ENCODE assay signal across 12 cellular contexts in the genomic region with DNA sequence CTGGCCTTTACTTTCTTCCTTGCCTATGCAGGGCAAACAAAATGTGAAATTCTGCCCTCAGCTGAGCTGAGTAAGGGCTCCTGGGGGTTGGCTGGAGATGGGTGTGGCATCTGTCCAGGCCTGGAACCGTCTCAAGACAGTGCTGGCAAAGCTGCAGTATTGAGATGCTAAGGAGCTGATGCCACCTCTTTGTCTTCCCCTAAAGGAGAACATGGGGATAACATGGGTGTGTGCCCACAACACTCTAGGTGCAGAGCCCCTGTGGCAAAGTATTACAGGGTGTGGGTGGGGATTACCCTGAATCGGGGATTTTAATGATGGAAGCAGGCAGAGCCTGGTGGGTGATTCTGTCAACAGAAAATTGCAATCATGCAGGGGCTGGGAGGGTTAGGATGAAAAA. TPM values are rescaled to one million over a fixed set of nuclear protein-coding genes. Genes with fewer than 3 reads are reported as not detected.
DNase-seq lines count a peak whose midpoint lies in the region; ATAC-seq and TF ChIP-seq lines count a peak whose summit lies in the region.
"Had no signal": no experiment of that assay in that cellular context is flagged by ENCODE, and none has a peak within 500 bp of the region (broad histone marks: within the 10 kb centered on the region; RNA-seq: fewer than 3 reads in every experiment).

No MANE protein-coding gene starts in this region.

- intact Hi-C loops in dorsolateral prefrontal cortex (cut with DNase I), result loop anchor here (5.0 to 10.0 kb wide), 3 partner anchors 53 to 250 kb away; partner anchors contain the start of genes HYI (in 1 of the 2) and KDM4A (in 1 of the 2)
- intact Hi-C loops in naive thymus-derived CD4-positive, alpha-beta T cell (cut with micrococcal nuclease), result loop anchor here (5.0 to 10.0 kb wide), 2 partner anchors 270 to 533 kb away; partner anchors contain the start of genes ATP6V0B (in 1 of the 2), B4GALT2 (in 1 of the 2), CFAP57 (in 1 of the 2) and DPH2 (in 1 of the 2)

- no peak for ATAC-seq in GM21528 (IDR thresholded peaks at IDR 0.05; ENCODE audit: low FRiP score, unreplicated experiment)
- no peak for ATAC-seq in naive thymus-derived CD4-positive, alpha-beta T cell
- ATAC-seq: left lobe of liver had no signal

- DNase-seq in ACHN, result peak; percentile 5
- peak; percentile 67 for DNase-seq in NCI-H446 treated with DMSO at 0.1 percent for 48 hours (lab: John Stamatoyannopoulos, UW)
- DNase-seq in dorsolateral prefrontal cortex, result peak in 8 of 10 donors; percentile 32 to 56 (median 54)
- DNase-seq in effector CD8-positive, alpha-beta T cell (lab: John Stamatoyannopoulos, UW), result no peak
- DNase-seq in stimulated activated CD4-positive, alpha-beta T cell treated with anti-CD3 and anti-CD28 coated beads, Interleukin-1b, Interleukin-23, amount 100 ng/mL, for 48 hours, result no peak
- no peak for DNase-seq in naive thymus-derived CD4-positive, alpha-beta T cell
- DNase-seq: activated CD4-positive, CD25-positive, alpha-beta regulatory T cell; trophoblast cell had no signal

- POLR2A ChIA-PET in naive thymus-derived CD4-positive, alpha-beta T cell (lab: Charles Lee), result no interaction called here

- peak overlapping the region in 3 of 10 donors; percentile 3 to 39 (median 34) for H3K4me3 Mint-ChIP-seq in naive thymus-derived CD4-positive, alpha-beta T cell

- in situ Hi-C loops in ACHN (cut with HindIII; ENCODE audit: low pct_ligation_motif_present, low pct_unique_long_range_greater_than_20kb, low sequenced_read_pairs), result no loop called here

- no peaks in the 10 kb centered on the region for H4K20me1 ChIP-seq in DOHH2 (ENCODE audit: control insufficient read depth, insufficient read depth, low read depth, low read length)

- peaks cover 41% of the 10 kb centered on the region for H3K79me2 ChIP-seq in DOHH2 (ENCODE audit: control insufficient read depth, low read length)

- H3K9me3 Mint-ChIP-seq in naive thymus-derived CD4-positive, alpha-beta T cell, result no peaks in the 10 kb centered on the region

- no peaks in the 10 kb centered on the region for H3K9me3 ChIP-seq in DOHH2 (ENCODE audit: control insufficient read depth, insufficient read depth, low read length)
- H3K9me3 ChIP-seq in naive thymus-derived CD4-positive, alpha-beta T cell (ENCODE audit: control insufficient read depth in 2 of 3, low read length in 3 of 3), result no peaks in the 10 kb centered on the region

- H3K27me3 ChIP-seq in DOHH2 (ENCODE audit: control insufficient read depth, low read length) (no peaks in the 10 kb centered on the region), dorsolateral prefrontal cortex (no peaks in the 10 kb centered on the region)
- H3K27me3 ChIP-seq in naive thymus-derived CD4-positive, alpha-beta T cell (ENCODE audit: control insufficient read depth in 2 of 2, insufficient read depth in 2 of 2, low read length in 2 of 2), result no peaks in the 10 kb centered on the region

- no peaks in the 10 kb centered on the region for H3K9me2 ChIP-seq in DOHH2 (replicated peaks; ENCODE audit: control insufficient read depth, low read length)

- peaks cover 26% of the 10 kb centered on the region for H3K4me1 ChIP-seq in DOHH2 (ENCODE audit: control insufficient read depth, low read length)
- peaks cover 7 to 10% of the 10 kb centered on the region in 2 donors for H3K4me1 ChIP-seq in naive thymus-derived CD4-positive, alpha-beta T cell (ENCODE audit: control insufficient read depth in 2 of 2, insufficient read depth in 2 of 2, low read length in 2 of 2)

- H3K4me2 ChIP-seq in DOHH2 (ENCODE audit: low read length), result peak overlapping the region; percentile 79

- H3K36me3 ChIP-seq in DOHH2 (ENCODE audit: control insufficient read depth, low read length), result peaks cover 72% of the 10 kb centered on the region
- peaks cover 3 to 44% (median 4%) of the 10 kb centered on the region in 3 experiments for H3K36me3 ChIP-seq in naive thymus-derived CD4-positive, alpha-beta T cell (ENCODE audit: control insufficient read depth in 2 of 3, insufficient read depth in 3 of 3, low read length in 3 of 3)

- TF ChIP-seq CTCF in DOHH2 (IDR thresholded peaks at IDR 0.05; ENCODE audit: low read depth, low read length, poor library complexity, severe bottlenecking) (no peak), dorsolateral prefrontal cortex (IDR thresholded peaks at IDR 0.05 in 54 of 56, conservative IDR thresholded peaks at IDR 0.05 in 2 of 56; ENCODE audit: low read depth in 1 of 56, partially characterized antibody in 56 of 56) (peak in 3 of 56 donors; percentile 7 to 21 (median 11))

- peaks cover 0 to 15% (median 4%) of the 10 kb centered on the region in 5 donors for H3K36me3 Mint-ChIP-seq in naive thymus-derived CD4-positive, alpha-beta T cell

- CTCF ChIA-PET in naive thymus-derived CD4-positive, alpha-beta T cell (lab: Charles Lee), result no interaction called here

- peaks cover 5 to 33% (median 22%) of the 10 kb centered on the region in 7 donors for H3K4me1 Mint-ChIP-seq in naive thymus-derived CD4-positive, alpha-beta T cell

- no peak overlapping the region for H3K27ac ChIP-seq in DOHH2 (ENCODE audit: low read depth, low read length)
- peak overlapping the region in 3 of 59 donors; percentile 4 to 19 (median 12) for H3K27ac ChIP-seq in dorsolateral prefrontal cortex
- H3K27ac ChIP-seq in naive thymus-derived CD4-positive, alpha-beta T cell (ENCODE audit: low read depth, low read length), result no peak overlapping the region
- H3K27ac ChIP-seq: coronary artery had no signal

- H3K4me3 ChIP-seq in DOHH2 (ENCODE audit: low read length), result no peak overlapping the region
- no peak overlapping the region for H3K4me3 ChIP-seq in dorsolateral prefrontal cortex
- no peak overlapping the region for H3K4me3 ChIP-seq in naive thymus-derived CD4-positive, alpha-beta T cell (ENCODE audit: low read length)
- H3K4me3 ChIP-seq: coronary artery had no signal

- no peaks in the 10 kb centered on the region for H3K27me3 Mint-ChIP-seq in naive thymus-derived CD4-positive, alpha-beta T cell

- peaks cover 9% of the 10 kb centered on the region; the same call in 1 of the 2 replicates for H3F3A ChIP-seq in DOHH2 (ENCODE audit: control insufficient read depth, insufficient read depth)

- peak overlapping the region in 2 of 9 donors; percentile 3 to 32 for H3K27ac Mint-ChIP-seq in naive thymus-derived CD4-positive, alpha-beta T cell

RNA-seq across cellular contexts. Expression of gene ST3GAL3, which starts 2.5 kb away (rescaled TPM):
- 10 to 100 TPM; 35.1 to 80.7 (median 56.5) TPM for total RNA-seq in dorsolateral prefrontal cortex
- 10 to 100 TPM; 22.3 to 32.9 (median 28.7) TPM for total RNA-seq in naive thymus-derived CD4-positive, alpha-beta T cell
- 10 to 100 TPM in 1 of 2 donors, 1 to 10 TPM in 1; 7.7 to 13.4 TPM for polyA plus RNA-seq in naive thymus-derived CD4-positive, alpha-beta T cell

RNA-seq across cellular contexts. Expression of gene KDM4A, which starts 54.9 kb away (rescaled TPM):
- 10 to 100 TPM; 30.7 to 59.1 (median 45.8) TPM for total RNA-seq in dorsolateral prefrontal cortex
- total RNA-seq in naive thymus-derived CD4-positive, alpha-beta T cell, result 10 to 100 TPM; 27.8 to 42.1 (median 38.6) TPM
- polyA plus RNA-seq in naive thymus-derived CD4-positive, alpha-beta T cell, result 1 to 10 TPM; 4.9 to 9.7 TPM

Comparison
In these comparisons a context has a peak if more than half of its experiments do, and no peak if none do; other contexts are left out.
1. DNase-seq: peak in ACHN (single experiment), NCI-H446 treated with DMSO at 0.1 percent for 48 hours (single experiment) and dorsolateral prefrontal cortex (8 of 10); none in effector CD8-positive, alpha-beta T cell (single experiment), stimulated activated CD4-positive, alpha-beta T cell treated with anti-CD3 and anti-CD28 coated beads, Interleukin-1b, Interleukin-23, amount 100 ng/mL, for 48 hours (single experiment) and naive thymus-derived CD4-positive, alpha-beta T cell (0 of 9).